ENCODE assay signal across 24 cellular contexts in genomic region chr10:12508165-12508564, GRCh38.
DNase-seq lines count a peak whose midpoint lies in the region; ATAC-seq, FAIRE-seq and TF ChIP-seq lines count a peak whose summit lies in the region.
"Had no signal": no experiment of that assay in that cellular context is flagged by ENCODE, and none has a peak within 500 bp of the region (broad histone marks: within the 10 kb centered on the region; RNA-seq: fewer than 3 reads in every experiment).

No MANE protein-coding gene starts in this region.

- no peak for DNase-seq in activated naive CD8-positive, alpha-beta T cell treated with anti-CD3 and anti-CD28 coated beads, Interleukin-2, amount 10 ng/mL, durations not matched to agents 7 days and 5 days
- no peak for DNase-seq in activated naive CD8-positive, alpha-beta T cell treated with anti-CD3 and anti-CD28 coated beads for 36 hours
- DNase-seq in dorsolateral prefrontal cortex (no peak), natural killer cell (no peak), urothelium cell line (ENCODE audit: low spot score) (no peak), NCI-H748 treated with DMSO at 0.1 percent for 48 hours (lab: John Stamatoyannopoulos, UW) (no peak)
- DNase-seq: BE2C; CD4-positive, CD25-positive, alpha-beta regulatory T cell; COR-L47; DMS 273 treated with DMSO at 0.1 percent for 48 hours; DND-41; HCEC 1CT; NCI-H1105 treated with DMSO at 0.1 percent for 48 hours; NCI-H1694; NCI-H2081 treated with DMSO at 0.1 percent for 48 hours; NCI-H446 treated with DMSO at 0.1 percent for 48 hours; NCI-H69; OCI-M1; Right ventricle myocardium superior had no signal

- H3K4me1 Mint-ChIP-seq in activated naive CD8-positive, alpha-beta T cell treated with anti-CD3 and anti-CD28 coated beads, Interleukin-2, amount 10 ng/mL, durations not matched to agents 7 days and 5 days: peaks cover 33% of the 10 kb centered on the region
- H3K4me1 Mint-ChIP-seq in activated naive CD8-positive, alpha-beta T cell treated with anti-CD3 and anti-CD28 coated beads for 36 hours: peaks cover 44% of the 10 kb centered on the region
- peaks cover 69 to 73% of the 10 kb centered on the region in 2 donors for H3K4me1 Mint-ChIP-seq in natural killer cell

- H3K4me3 ChIP-seq in dorsolateral prefrontal cortex: no peak overlapping the region
- H3K4me3 ChIP-seq: GM23338, K562 had no signal

- no peak overlapping the region for H3K27ac Mint-ChIP-seq in activated naive CD8-positive, alpha-beta T cell treated with anti-CD3 and anti-CD28 coated beads, Interleukin-2, amount 10 ng/mL, durations not matched to agents 7 days and 5 days
- H3K27ac Mint-ChIP-seq in activated naive CD8-positive, alpha-beta T cell treated with anti-CD3 and anti-CD28 coated beads for 36 hours: no peak overlapping the region
- peak overlapping the region; percentile 53 to 54 for H3K27ac Mint-ChIP-seq in natural killer cell
- H3K27ac Mint-ChIP-seq: GM23338 had no signal

- H3K27ac ChIP-seq in dorsolateral prefrontal cortex: peak overlapping the region in 36 of 59 donors; percentile 3 to 80 (median 54)

- H3K27me3 Mint-ChIP-seq in activated naive CD8-positive, alpha-beta T cell treated with anti-CD3 and anti-CD28 coated beads, Interleukin-2, amount 10 ng/mL, durations not matched to agents 7 days and 5 days: peaks cover 10% of the 10 kb centered on the region
- H3K27me3 Mint-ChIP-seq in activated naive CD8-positive, alpha-beta T cell treated with anti-CD3 and anti-CD28 coated beads for 36 hours: no peaks in the 10 kb centered on the region
- no peaks in the 10 kb centered on the region for H3K27me3 Mint-ChIP-seq in natural killer cell (ENCODE audit: low read depth in 2 of 2)
- H3K27me3 Mint-ChIP-seq: CD4-positive, CD25-positive, alpha-beta regulatory T cell had no signal

- TF ChIP-seq CTCF in dorsolateral prefrontal cortex (IDR thresholded peaks at IDR 0.05 in 54 of 56, conservative IDR thresholded peaks at IDR 0.05 in 2 of 56; ENCODE audit: low read depth in 1 of 56, partially characterized antibody in 56 of 56): no peak
- TF ChIP-seq CTCF in natural killer cell (IDR thresholded peaks at IDR 0.05): no peak

- H3K36me3 Mint-ChIP-seq in activated naive CD8-positive, alpha-beta T cell treated with anti-CD3 and anti-CD28 coated beads, Interleukin-2, amount 10 ng/mL, durations not matched to agents 7 days and 5 days: no peaks in the 10 kb centered on the region
- peaks cover 4% of the 10 kb centered on the region for H3K36me3 Mint-ChIP-seq in activated naive CD8-positive, alpha-beta T cell treated with anti-CD3 and anti-CD28 coated beads for 36 hours
- H3K36me3 Mint-ChIP-seq in natural killer cell: no peaks in the 10 kb centered on the region

- no peaks in the 10 kb centered on the region for H3K9me3 Mint-ChIP-seq in activated naive CD8-positive, alpha-beta T cell treated with anti-CD3 and anti-CD28 coated beads, Interleukin-2, amount 10 ng/mL, durations not matched to agents 7 days and 5 days
- H3K9me3 Mint-ChIP-seq in activated naive CD8-positive, alpha-beta T cell treated with anti-CD3 and anti-CD28 coated beads for 36 hours: no peaks in the 10 kb centered on the region
- H3K9me3 Mint-ChIP-seq in natural killer cell: no peaks in the 10 kb centered on the region
- H3K9me3 Mint-ChIP-seq: CD4-positive, CD25-positive, alpha-beta regulatory T cell; GM23338 had no signal

- FAIRE-seq in urothelium cell line (lab: Jason Lieb, UNC): no peak
- FAIRE-seq: A204.1, G401.6, K562 had no signal

- ATAC-seq in activated naive CD8-positive, alpha-beta T cell treated with anti-CD3 and anti-CD28 coated beads, Interleukin-2, amount 10 ng/mL, durations not matched to agents 7 days and 5 days (ENCODE audit: low read depth): no peak
- ATAC-seq in natural killer cell (no peak), GM21723 (IDR thresholded peaks at IDR 0.05; ENCODE audit: unreplicated experiment) (no peak)
- ATAC-seq: GM23338, K562 had no signal

- POLR2A ChIA-PET in activated naive CD8-positive, alpha-beta T cell treated with anti-CD3 and anti-CD28 coated beads, Interleukin-2, amount 10 ng/mL, durations not matched to agents 7 days and 5 days (lab: Charles Lee): no interaction called here

- H3K27me3 ChIP-seq in dorsolateral prefrontal cortex: no peaks in the 10 kb centered on the region
- H3K27me3 ChIP-seq: BE2C had no signal

- intact Hi-C loops in dorsolateral prefrontal cortex (cut with DNase I) (no loop called here), natural killer cell (cut with micrococcal nuclease) (no loop called here)

- peak overlapping the region; percentile 16 for H3K4me3 Mint-ChIP-seq in activated naive CD8-positive, alpha-beta T cell treated with anti-CD3 and anti-CD28 coated beads, Interleukin-2, amount 10 ng/mL, durations not matched to agents 7 days and 5 days
- H3K4me3 Mint-ChIP-seq in activated naive CD8-positive, alpha-beta T cell treated with anti-CD3 and anti-CD28 coated beads for 36 hours: no peak overlapping the region
- peak overlapping the region; percentile 81 for H3K4me3 Mint-ChIP-seq in natural killer cell
- H3K4me3 Mint-ChIP-seq: CD4-positive, CD25-positive, alpha-beta regulatory T cell; GM23338 had no signal

Comparison
In these comparisons a context has a peak if more than half of its experiments do, and no peak if none do; other contexts are left out.
1. H3K27ac Mint-ChIP-seq: peak in natural killer cell (2 of 2); none in activated naive CD8-positive, alpha-beta T cell treated with anti-CD3 and anti-CD28 coated beads, Interleukin-2, amount 10 ng/mL, durations not matched to agents 7 days and 5 days (single experiment) and activated naive CD8-positive, alpha-beta T cell treated with anti-CD3 and anti-CD28 coated beads for 36 hours (single experiment).